ENCODE assay signal across 8 cellular contexts in genomic region chr3:23807161-23808015, GRCh38. TPM values are rescaled to one million over a fixed set of nuclear protein-coding genes. Genes with fewer than 3 reads are reported as not detected.
DNase-seq lines count a peak whose midpoint lies in the region; ATAC-seq and TF ChIP-seq lines count a peak whose summit lies in the region.

No MANE protein-coding gene starts in this region.

- H3K27ac Mint-ChIP-seq in activated CD8-positive, alpha-beta T cell treated with anti-CD3 and anti-CD28 coated beads, Interleukin-2, amount 10 ng/mL, durations not matched to agents 7 days and 5 days, result peak overlapping the region; percentile 88
- peak overlapping the region; percentile 97 for H3K27ac Mint-ChIP-seq in progenitor cell of endocrine pancreas

- intact Hi-C loops in Right ventricle myocardium superior (cut with DNase I), result loop anchor here (10.0 kb wide), 1 partner anchor 603 kb away; the partner anchor contains the start of gene UBE2E2

- H3K36me3 Mint-ChIP-seq in activated CD8-positive, alpha-beta T cell treated with anti-CD3 and anti-CD28 coated beads, Interleukin-2, amount 10 ng/mL, durations not matched to agents 7 days and 5 days (ENCODE audit: low read depth), result peaks cover 39% of the 10 kb centered on the region
- peaks cover 2% of the 10 kb centered on the region for H3K36me3 Mint-ChIP-seq in progenitor cell of endocrine pancreas (ENCODE audit: insufficient read depth)

- no peak for ATAC-seq in activated CD8-positive, alpha-beta T cell treated with anti-CD3 and anti-CD28 coated beads, Interleukin-2, amount 10 ng/mL, durations not matched to agents 7 days and 5 days
- ATAC-seq in Right ventricle myocardium superior (ENCODE audit: poor library complexity), result peak; percentile 45
- no peak for ATAC-seq in HG02870 (IDR thresholded peaks at IDR 0.05; ENCODE audit: unreplicated experiment)
- no peak for ATAC-seq in HG02571 (IDR thresholded peaks at IDR 0.05; ENCODE audit: unreplicated experiment)
- no peak for ATAC-seq in GM21381 (IDR thresholded peaks at IDR 0.05; ENCODE audit: unreplicated experiment)

- H3K27me3 Mint-ChIP-seq in activated CD8-positive, alpha-beta T cell treated with anti-CD3 and anti-CD28 coated beads, Interleukin-2, amount 10 ng/mL, durations not matched to agents 7 days and 5 days (ENCODE audit: low read depth), result peaks cover 17% of the 10 kb centered on the region
- no peaks in the 10 kb centered on the region for H3K27me3 Mint-ChIP-seq in progenitor cell of endocrine pancreas

- peaks cover 51% of the 10 kb centered on the region for H3K4me1 Mint-ChIP-seq in activated CD8-positive, alpha-beta T cell treated with anti-CD3 and anti-CD28 coated beads, Interleukin-2, amount 10 ng/mL, durations not matched to agents 7 days and 5 days (ENCODE audit: low read depth)
- H3K4me1 Mint-ChIP-seq in progenitor cell of endocrine pancreas (ENCODE audit: low read depth), result peaks cover 47% of the 10 kb centered on the region

- H3K9me3 Mint-ChIP-seq in activated CD8-positive, alpha-beta T cell treated with anti-CD3 and anti-CD28 coated beads, Interleukin-2, amount 10 ng/mL, durations not matched to agents 7 days and 5 days (ENCODE audit: insufficient read depth), result no peaks in the 10 kb centered on the region
- no peaks in the 10 kb centered on the region for H3K9me3 Mint-ChIP-seq in progenitor cell of endocrine pancreas (ENCODE audit: low read depth)

- TF ChIP-seq CTCF in C4-2B (conservative IDR thresholded peaks at IDR 0.05), result no peak
- no peak for TF ChIP-seq CTCF in HFF-Myc (IDR thresholded peaks at IDR 0.05; ENCODE audit: low read depth, low read length, missing control alignments)
- no peak for TF ChIP-seq CTCF in progenitor cell of endocrine pancreas (IDR thresholded peaks at IDR 0.05; ENCODE audit: unreplicated experiment)

- POLR2A ChIA-PET in activated CD8-positive, alpha-beta T cell treated with anti-CD3 and anti-CD28 coated beads, Interleukin-2, amount 10 ng/mL, durations not matched to agents 7 days and 5 days (lab: Charles Lee), result interaction anchor here (7.4 kb wide), 1 partner anchor 110 kb away, joined by 60 read pairs; the partner anchor contains the start of genes NKIRAS1 and RPL15

- peak overlapping the region; percentile 80 for H3K4me3 ChIP-seq in HFF-Myc (replicated peaks; ENCODE audit: low read depth, low read length)

- H3K27ac ChIP-seq in C4-2B, result peak overlapping the region; percentile 92

- CTCF ChIA-PET in activated CD8-positive, alpha-beta T cell treated with anti-CD3 and anti-CD28 coated beads, Interleukin-2, amount 10 ng/mL, durations not matched to agents 7 days and 5 days (lab: Charles Lee), result no interaction called here

- no peak for DNase-seq in HFF-Myc (ENCODE audit: extremely low read depth, low read depth)
- DNase-seq in activated CD8-positive, alpha-beta T cell treated with anti-CD3 and anti-CD28 coated beads, Interleukin-2, amount 10 ng/mL, durations not matched to agents 7 days and 5 days, result no peak
- DNase-seq in Right ventricle myocardium superior, result no peak
- no peak for DNase-seq in progenitor cell of endocrine pancreas (ENCODE audit: low spot score, unreplicated experiment)

- peak overlapping the region; percentile 91 for H3K4me3 Mint-ChIP-seq in activated CD8-positive, alpha-beta T cell treated with anti-CD3 and anti-CD28 coated beads, Interleukin-2, amount 10 ng/mL, durations not matched to agents 7 days and 5 days
- H3K4me3 Mint-ChIP-seq in progenitor cell of endocrine pancreas (ENCODE audit: low read depth), result peak overlapping the region; percentile 96

RNA-seq across cellular contexts. Expression of gene UBE2E1, which starts 1.6 kb away (rescaled TPM):
- 10 to 100 TPM; 54.0 to 54.9 TPM for total RNA-seq in activated CD8-positive, alpha-beta T cell treated with anti-CD3 and anti-CD28 coated beads, Interleukin-2, amount 10 ng/mL, durations not matched to agents 7 days and 5 days
- 69.9 TPM for total RNA-seq in Right ventricle myocardium superior
- 129 and 134 TPM in 2 replicates for total RNA-seq in progenitor cell of endocrine pancreas
